Comparison of ENCODE assay signal across 7 cellular contexts in the genomic region with DNA sequence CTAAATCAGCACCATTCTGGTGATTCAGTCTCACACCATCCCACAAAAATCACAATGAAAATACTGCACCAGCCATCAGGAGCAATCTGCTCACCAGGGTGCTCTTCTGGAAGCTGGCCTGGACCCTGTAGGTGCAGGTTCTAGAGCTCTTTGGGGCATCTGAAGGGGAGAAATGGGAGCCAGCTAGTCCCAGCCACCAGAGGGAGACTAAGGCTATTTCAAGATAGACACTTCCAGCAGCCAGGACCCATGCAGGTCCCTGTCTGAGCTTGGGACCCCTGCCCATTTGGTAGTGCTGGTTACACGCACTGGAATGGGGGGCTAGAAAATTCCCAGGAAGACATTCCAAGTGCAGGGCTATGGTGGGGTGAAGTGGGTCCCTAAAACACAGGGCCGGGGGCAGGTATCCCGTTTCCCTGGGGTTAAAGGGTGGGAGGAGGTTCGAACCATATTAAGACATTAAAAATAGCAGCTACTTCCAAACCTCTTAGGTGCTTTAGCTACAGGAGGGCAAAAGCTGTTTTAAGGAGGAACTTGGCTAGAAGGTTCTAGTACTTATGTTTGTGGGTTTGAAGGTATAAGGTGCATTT.
DNase-seq lines count a peak whose midpoint lies in the region; ATAC-seq, FAIRE-seq and TF ChIP-seq lines count a peak whose summit lies in the region.

No MANE protein-coding gene starts in this region.

- TF ChIP-seq POLR2A in endothelial cell of umbilical vein (IDR thresholded peaks at IDR 0.05; ENCODE audit: low read depth, low read length), result no peak

- H3K36me3 ChIP-seq in endothelial cell of umbilical vein (ENCODE audit: control insufficient read depth in 2 of 2, extremely low read depth in 1 of 2, insufficient read depth in 2 of 2, low read length in 2 of 2) (no peaks in the 10 kb centered on the region), neural progenitor cell (no peaks in the 10 kb centered on the region)

- no peak overlapping the region for H2AFZ ChIP-seq in endothelial cell of umbilical vein (ENCODE audit: low read depth, low read length)
- no peak overlapping the region for H2AFZ ChIP-seq in neural progenitor cell (replicated peaks)

- POLR2A ChIA-PET in endothelial cell of umbilical vein (lab: Charles Lee), result interaction anchor here (0.5 kb wide), 1 partner anchor 396 kb away, joined by 5 read pairs; no protein-coding TSS in a partner anchor

- H3K9me1 ChIP-seq in endothelial cell of umbilical vein (replicated peaks; ENCODE audit: control insufficient read depth, extremely low read depth, insufficient read depth, low read length), result no peaks in the 10 kb centered on the region

- peak; percentile 75 for DNase-seq in DMS114 treated with DMSO at 0.1 percent for 48 hours (lab: John Stamatoyannopoulos, UW; ENCODE audit: unreplicated experiment)
- DNase-seq in T-helper 17 cell, result no peak
- peak; percentile 67 for DNase-seq in endothelial cell of umbilical vein (ENCODE audit: low read depth, low spot score)
- peak; percentile 66 for DNase-seq in neural progenitor cell (ENCODE audit: low spot score)

- H3F3A ChIP-seq in neural progenitor cell (ENCODE audit: low read depth), result no peaks in the 10 kb centered on the region

- CTCF ChIA-PET in endothelial cell of umbilical vein (lab: Charles Lee), result interaction anchor here (0.5 to 4.0 kb wide), 44 partner anchors 10 to 399 kb away, joined by 3 to 139 read pairs (median 4); a partner anchor contains a TSS

- no peak overlapping the region for H3K4me2 ChIP-seq in endothelial cell of umbilical vein (ENCODE audit: insufficient read depth, low read length)
- no peak overlapping the region for H3K4me2 ChIP-seq in neural progenitor cell

- peak; percentile 49 for ATAC-seq in HG02678 (IDR thresholded peaks at IDR 0.05; ENCODE audit: unreplicated experiment)
- ATAC-seq in T-helper 17 cell, result peak; percentile 64
- ATAC-seq in GM18517 (IDR thresholded peaks at IDR 0.05; ENCODE audit: unreplicated experiment), result no peak
- no peak for ATAC-seq in GM21390 (IDR thresholded peaks at IDR 0.05; ENCODE audit: unreplicated experiment)

- H3K9me3 Mint-ChIP-seq in neural progenitor cell, result no peaks in the 10 kb centered on the region

- dilution Hi-C loops in endothelial cell of umbilical vein (cut with MboI; ENCODE audit: extremely low pct_ligation_motif_present, low sequenced_read_pairs), result no loop called here

- H3K27ac Mint-ChIP-seq in T-helper 17 cell (peak overlapping the region; percentile 47), neural progenitor cell (no peak overlapping the region)

- H3K4me1 ChIP-seq in endothelial cell of umbilical vein (ENCODE audit: control insufficient read depth, extremely low read depth, insufficient read depth, low read length), result peaks cover 63% of the 10 kb centered on the region
- H3K4me1 ChIP-seq in neural progenitor cell, result peaks cover 8% of the 10 kb centered on the region

- H3K27me3 Mint-ChIP-seq in T-helper 17 cell, result no peaks in the 10 kb centered on the region
- H3K27me3 Mint-ChIP-seq in neural progenitor cell (ENCODE audit: insufficient read depth, low read depth), result peaks cover 5% of the 10 kb centered on the region

- TF ChIP-seq CTCF in endothelial cell of umbilical vein (IDR thresholded peaks at IDR 0.05; ENCODE audit: extremely low read depth in 1 of 2, insufficient read depth in 1 of 2, low read depth in 1 of 2, low read length in 2 of 2) (peak; percentile 52 to 78), neural progenitor cell (IDR thresholded peaks at IDR 0.05) (peak; percentile 68)

- H3K79me2 ChIP-seq in endothelial cell of umbilical vein (ENCODE audit: control insufficient read depth, insufficient read depth, low read length), result no peaks in the 10 kb centered on the region
- H3K79me2 ChIP-seq in neural progenitor cell (ENCODE audit: low read depth), result no peaks in the 10 kb centered on the region

- peak; percentile 24 for FAIRE-seq in endothelial cell of umbilical vein (lab: Jason Lieb, UNC)

- H3K9me3 ChIP-seq in T-helper 17 cell (ENCODE audit: control insufficient read depth, low read length, poor library complexity, severe bottlenecking) (no peaks in the 10 kb centered on the region), endothelial cell of umbilical vein (replicated peaks; ENCODE audit: control insufficient read depth, insufficient read depth, low read length) (no peaks in the 10 kb centered on the region), neural progenitor cell (ENCODE audit: low read depth) (no peaks in the 10 kb centered on the region)

- no peak overlapping the region for H3K27ac ChIP-seq in endothelial cell of umbilical vein (ENCODE audit: insufficient read depth, low read depth, low read length)
- no peak overlapping the region for H3K27ac ChIP-seq in neural progenitor cell

- peak overlapping the region; percentile 36 for H3K4me3 Mint-ChIP-seq in T-helper 17 cell
- no peak overlapping the region for H3K4me3 Mint-ChIP-seq in neural progenitor cell

- H3K4me3 ChIP-seq in endothelial cell of umbilical vein (replicated peaks in 1 of 3; ENCODE audit: insufficient read depth in 1 of 3, low read depth in 1 of 3, low read length in 3 of 3) (no peak overlapping the region), neural progenitor cell (no peak overlapping the region)

- H3K9ac ChIP-seq in endothelial cell of umbilical vein (replicated peaks; ENCODE audit: extremely low read depth, insufficient read depth, low read length) (no peak overlapping the region), neural progenitor cell (no peak overlapping the region)

- intact Hi-C loops in endothelial cell of umbilical vein (cut with micrococcal nuclease), result loop anchor here (1.0 to 5.0 kb wide), 3 partner anchors 106 to 209 kb away; a partner anchor contains a TSS

- H3K4me1 Mint-ChIP-seq in T-helper 17 cell (peaks cover 20% of the 10 kb centered on the region), neural progenitor cell (peaks cover 13% of the 10 kb centered on the region)

- H4K20me1 ChIP-seq in endothelial cell of umbilical vein (replicated peaks; ENCODE audit: control insufficient read depth, extremely low read depth, insufficient read depth, low read length) (no peaks in the 10 kb centered on the region), neural progenitor cell (ENCODE audit: low read depth) (no peaks in the 10 kb centered on the region)

- no TSS peak for BruUV-seq in endothelial cell of umbilical vein (replicated peaks; lab: Mats Ljungman, UMichigan)

- peaks cover 4% of the 10 kb centered on the region for H3K36me3 Mint-ChIP-seq in T-helper 17 cell (ENCODE audit: low read depth)
- no peaks in the 10 kb centered on the region for H3K36me3 Mint-ChIP-seq in neural progenitor cell

- no peaks in the 10 kb centered on the region for H3K27me3 ChIP-seq in endothelial cell of umbilical vein (ENCODE audit: control insufficient read depth in 2 of 2, insufficient read depth in 2 of 2, low read length in 2 of 2)
- H3K27me3 ChIP-seq in neural progenitor cell, result no peaks in the 10 kb centered on the region

TF ChIP-seq in endothelial cell of umbilical vein, 7 proteins besides CTCF, POLR2A, EP300 and RAD21:
- TF ChIP-seq POLR2AphosphoS5 (IDR thresholded peaks at IDR 0.05; ENCODE audit: insufficient read depth, low read depth, low read length) (no peak), EZH2 (IDR thresholded peaks at IDR 0.05; ENCODE audit: borderline replicate concordance, low read depth, low read length, severe bottlenecking) (no peak), JUN (IDR thresholded peaks at IDR 0.05; ENCODE audit: borderline replicate concordance, insufficient read depth, insufficient read length, low read depth) (no peak), GATA2 (IDR thresholded peaks at IDR 0.05; ENCODE audit: insufficient read depth, insufficient read length, low read depth, low read length) (no peak), FOS (IDR thresholded peaks at IDR 0.05; ENCODE audit: borderline replicate concordance, insufficient read depth, low read length) (no peak), MYC (IDR thresholded peaks at IDR 0.05; ENCODE audit: low read depth, low read length) (no peak)
- TF ChIP-seq, protein P1, sequence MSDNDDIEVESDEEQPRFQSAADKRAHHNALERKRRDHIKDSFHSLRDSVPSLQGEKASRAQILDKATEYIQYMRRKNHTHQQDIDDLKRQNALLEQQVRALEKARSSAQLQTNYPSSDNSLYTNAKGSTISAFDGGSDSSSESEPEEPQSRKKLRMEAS (IDR thresholded peaks at IDR 0.05; ENCODE audit: insufficient read depth, insufficient read length), result no peak
TF ChIP-seq in endothelial cell of umbilical vein: peak in this region for 0.

Comparison
In these comparisons a context has a peak if more than half of its experiments do, and no peak if none do; other contexts are left out.
1. DNase-seq: peak in DMS114 treated with DMSO at 0.1 percent for 48 hours (single experiment), endothelial cell of umbilical vein (single experiment) and neural progenitor cell (single experiment); none in T-helper 17 cell (0 of 3).
2. ATAC-seq: peak in HG02678 (single experiment) and T-helper 17 cell (single experiment); none in GM18517 (single experiment) and GM21390 (single experiment).